ENCODE assay signal across 24 cellular contexts in the genomic region with DNA sequence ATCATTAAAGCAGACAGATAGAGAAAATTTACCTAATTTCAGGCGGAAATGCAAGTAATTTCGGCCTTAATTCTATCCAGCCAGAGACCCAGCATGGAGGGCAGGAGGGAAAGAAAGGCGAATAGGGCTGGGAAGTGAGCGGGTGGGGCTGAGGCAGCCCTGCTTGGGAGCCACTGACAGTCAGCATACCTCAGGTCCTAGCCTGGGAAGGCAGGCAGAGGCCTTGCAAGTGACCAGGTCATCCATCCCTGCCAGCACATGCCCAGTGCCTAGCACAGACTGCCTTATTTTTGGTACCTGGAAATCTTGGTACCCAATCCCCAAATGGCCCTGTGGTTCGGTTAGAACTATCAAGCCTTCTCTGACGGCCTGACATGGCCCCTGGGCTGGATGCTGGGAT. TPM values are rescaled to one million over a fixed set of nuclear protein-coding genes. Genes with fewer than 3 reads are reported as not detected.
DNase-seq lines count a peak whose midpoint lies in the region; ATAC-seq, FAIRE-seq and TF ChIP-seq lines count a peak whose summit lies in the region.
"Had no signal": no experiment of that assay in that cellular context is flagged by ENCODE, and none has a peak within 500 bp of the region (broad histone marks: within the 10 kb centered on the region; RNA-seq: fewer than 3 reads in every experiment).

No MANE protein-coding gene starts in this region.

- TF ChIP-seq CTCF in CD8-positive, alpha-beta T cell (IDR thresholded peaks at IDR 0.05), result no peak
- TF ChIP-seq CTCF in endothelial cell (IDR thresholded peaks at IDR 0.05; ENCODE audit: unreplicated experiment) (no peak), sigmoid colon (IDR thresholded peaks at IDR 0.05) (no peak)

- H3K27ac ChIP-seq in CD8-positive, alpha-beta T cell (ENCODE audit: low read depth, low read length), result no peak overlapping the region
- H3K27ac ChIP-seq in sigmoid colon, result no peak overlapping the region
- H3K27ac ChIP-seq: colonic mucosa, epithelial cell of prostate, gastrocnemius medialis, VCaP had no signal

- H3K4me1 ChIP-seq in CD8-positive, alpha-beta T cell (ENCODE audit: insufficient read depth, low read length), result peaks cover 17% of the 10 kb centered on the region
- H3K4me1 ChIP-seq in neuron (ENCODE audit: insufficient read depth, low read length) (peaks cover 12% of the 10 kb centered on the region), sigmoid colon (peaks cover 0 to 42% (median 33%) of the 10 kb centered on the region in 4 donors)

- peak overlapping the region; percentile 74 for H3K4me3 Mint-ChIP-seq in CD8-positive, alpha-beta T cell
- H3K4me3 Mint-ChIP-seq in endothelial cell (ENCODE audit: unreplicated experiment), result peak overlapping the region; percentile 89

- no peaks in the 10 kb centered on the region for H3K9me3 ChIP-seq in CD8-positive, alpha-beta T cell (ENCODE audit: low read length)
- H3K9me3 ChIP-seq in neuron (ENCODE audit: low read length) (peaks cover 7% of the 10 kb centered on the region), sigmoid colon (no peaks in the 10 kb centered on the region)
- H3K9me3 ChIP-seq: colonic mucosa, gastrocnemius medialis, right lobe of liver, suprapubic skin had no signal

- no peaks in the 10 kb centered on the region for H3K36me3 ChIP-seq in CD8-positive, alpha-beta T cell (ENCODE audit: insufficient read depth, low read length)
- H3K36me3 ChIP-seq in neuron (ENCODE audit: insufficient read depth, low read length), result peaks cover 3% of the 10 kb centered on the region
- no peaks in the 10 kb centered on the region for H3K36me3 ChIP-seq in sigmoid colon
- H3K36me3 ChIP-seq: colonic mucosa, gastrocnemius medialis, suprapubic skin had no signal

- H3K27me3 ChIP-seq in CD8-positive, alpha-beta T cell (ENCODE audit: insufficient read depth, low read length), result peaks cover 57% of the 10 kb centered on the region
- peaks cover 37% of the 10 kb centered on the region for H3K27me3 ChIP-seq in neuron (ENCODE audit: insufficient read depth, low read length)
- peaks cover 67 to 98% (median 76%) of the 10 kb centered on the region in 3 donors for H3K27me3 ChIP-seq in sigmoid colon
- H3K27me3 ChIP-seq: right lobe of liver had no signal

- CTCF ChIA-PET in CD8-positive, alpha-beta T cell (lab: Charles Lee), result interaction anchor here (1.2 to 2.6 kb wide), 2 partner anchors 17 to 26 kb away, joined by 4 to 9 read pairs; a partner anchor contains a TSS

- intact Hi-C loops in CD8-positive, alpha-beta T cell (cut with DNase I, micrococcal nuclease), result no loop called here
- intact Hi-C loops in sigmoid colon (cut with DNase I), result no loop called here

- FAIRE-seq in HTR-8/SVneo (lab: Jason Lieb, UNC), result peak; percentile 57
- FAIRE-seq: GM18507 had no signal

- no peak for TF ChIP-seq EP300 in sigmoid colon (IDR thresholded peaks at IDR 0.05)

- H3K36me3 Mint-ChIP-seq in CD8-positive, alpha-beta T cell, result no peaks in the 10 kb centered on the region
- H3K36me3 Mint-ChIP-seq in endothelial cell (ENCODE audit: low read depth, unreplicated experiment), result peaks cover 4% of the 10 kb centered on the region

- 93 to 95% methylated on average over 6 of the region's 6 CpGs for WGBS in sigmoid colon, 2 donors

- no peak overlapping the region for H3K4me3 ChIP-seq in CD8-positive, alpha-beta T cell (ENCODE audit: low read depth, low read length)
- H3K4me3 ChIP-seq in neuron (ENCODE audit: low read length) (peak overlapping the region; percentile 54), sigmoid colon (no peak overlapping the region)
- H3K4me3 ChIP-seq: colonic mucosa had no signal

- H3K4me1 Mint-ChIP-seq in CD8-positive, alpha-beta T cell (ENCODE audit: low read depth), result peaks cover 16% of the 10 kb centered on the region
- H3K4me1 Mint-ChIP-seq in endothelial cell (ENCODE audit: unreplicated experiment), result peaks cover 37% of the 10 kb centered on the region

- peaks cover 53% of the 10 kb centered on the region for H3K27me3 Mint-ChIP-seq in CD8-positive, alpha-beta T cell (ENCODE audit: low read depth)
- H3K27me3 Mint-ChIP-seq in endothelial cell (ENCODE audit: unreplicated experiment), result peaks cover 23% of the 10 kb centered on the region

- POLR2A ChIA-PET in CD8-positive, alpha-beta T cell (lab: Charles Lee), result no interaction called here

- H3K9me3 Mint-ChIP-seq in CD8-positive, alpha-beta T cell, result no peaks in the 10 kb centered on the region
- H3K9me3 Mint-ChIP-seq in endothelial cell (ENCODE audit: unreplicated experiment), result no peaks in the 10 kb centered on the region

- no peak for DNase-seq in CD8-positive, alpha-beta T cell
- DNase-seq in HTR-8/SVneo (ENCODE audit: insufficient read length, low spot score) (no peak), endothelial cell (ENCODE audit: low spot score) (no peak), DMS 273 (lab: John Stamatoyannopoulos, UW; ENCODE audit: unreplicated experiment) (no peak), sigmoid colon (no peak)
- DNase-seq: activated CD8-positive, alpha-beta memory T cell treated with anti-CD3 and anti-CD28 coated beads for 24 hours; activated gamma-delta T cell; anterior cingulate cortex; colonic mucosa; gastrocnemius medialis; IMR-90; MV-4-11; NCI-H2081; NCI-H524 treated with DMSO at 0.1 percent for 48 hours; stimulated activated CD4-positive, alpha-beta T cell treated with anti-CD3 and anti-CD28 coated beads, Interleukin-2, amount 100 ng/mL, for 24 hours had no signal

- TF ChIP-seq POLR2A in sigmoid colon (IDR thresholded peaks at IDR 0.05), result no peak

- no peak for ATAC-seq in CD8-positive, alpha-beta T cell
- ATAC-seq in GM21825 (IDR thresholded peaks at IDR 0.05; ENCODE audit: unreplicated experiment) (no peak), HG02763 (IDR thresholded peaks at IDR 0.05; ENCODE audit: unreplicated experiment) (no peak)
- ATAC-seq: gastrocnemius medialis, Panc1 had no signal

- no peak overlapping the region for H3K27ac Mint-ChIP-seq in CD8-positive, alpha-beta T cell
- no peak overlapping the region for H3K27ac Mint-ChIP-seq in endothelial cell (ENCODE audit: unreplicated experiment)

- H2AFZ ChIP-seq in neuron (ENCODE audit: low read depth, low read length), result no peak overlapping the region

RNA-seq across cellular contexts. Expression of a gene that starts 1.5 kb away (rescaled TPM):
- total RNA-seq in CD8-positive, alpha-beta T cell, result under 1 TPM in 1 of 2 experiments, not detected in 1; 0.06 TPM
- total RNA-seq in endothelial cell (ENCODE audit: unreplicated experiment), result 11.2 TPM
- 1 to 10 TPM in 1 of 4 donors, under 1 TPM in 3; 0.49 to 1.6 (median 0.77) TPM for total RNA-seq in sigmoid colon
- polyA plus RNA-seq in sigmoid colon, result under 1 TPM; under 0.01 to 0.60 (median under 0.01) TPM

RNA-seq across cellular contexts. Expression of a gene that starts 17.6 kb away (rescaled TPM):
- 1 to 10 TPM; 3.3 to 6.9 TPM for total RNA-seq in CD8-positive, alpha-beta T cell
- total RNA-seq in endothelial cell (ENCODE audit: unreplicated experiment), result 33.6 TPM
- 10 to 100 TPM; 32.3 to 54.6 (median 41.8) TPM for total RNA-seq in sigmoid colon
- 10 to 100 TPM; 25.2 to 36.3 (median 25.3) TPM for polyA plus RNA-seq in sigmoid colon
